8 cellular contexts compared by ENCODE assay signal in the genomic region with DNA sequence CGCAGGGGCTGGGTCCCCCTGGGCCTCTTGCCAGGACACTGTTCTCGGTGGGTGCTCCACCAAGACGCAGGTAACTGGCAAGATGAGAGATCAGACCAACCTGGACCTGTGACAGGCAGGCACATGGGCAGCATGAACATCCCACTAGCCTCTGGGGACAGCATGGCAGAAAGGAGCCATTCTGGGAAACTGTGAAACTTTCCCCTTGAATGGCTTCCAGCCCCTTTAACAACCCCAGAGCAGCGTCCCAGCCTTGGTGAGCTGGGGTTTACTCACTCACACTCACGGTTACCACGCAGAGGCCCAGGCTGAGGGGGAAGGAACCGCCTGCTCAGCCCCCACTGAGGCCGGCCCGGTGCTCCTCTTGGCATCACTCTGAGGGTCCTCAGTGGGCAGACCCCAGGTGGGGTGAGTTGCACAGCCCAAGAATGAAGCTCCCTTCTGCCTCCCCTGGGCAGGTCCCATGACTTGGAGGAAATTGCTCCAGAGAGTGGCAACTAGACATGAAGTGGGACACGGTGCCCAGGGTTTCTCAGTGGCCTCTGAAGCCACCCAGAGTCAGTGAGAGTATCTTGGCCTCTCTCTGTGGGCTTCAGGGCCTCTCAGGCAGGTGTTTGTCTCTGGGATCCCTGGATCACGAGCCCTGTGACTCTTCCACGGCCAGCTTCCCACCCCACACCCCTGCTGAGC. TPM values are rescaled to one million over a fixed set of nuclear protein-coding genes. Genes with fewer than 3 reads are reported as not detected.
A peak's percentile ranks its signal among the peaks of the same experiment; 100 is the strongest.
DNase-seq lines count a peak whose midpoint lies in the region; ATAC-seq and TF ChIP-seq lines count a peak whose summit lies in the region.

No MANE protein-coding gene starts in this region.

- in situ Hi-C loops in GM13977 (cut with MboI; ENCODE audit: low pct_unique_long_range_greater_than_20kb, low sequenced_read_pairs, unreplicated experiment), result no loop called here

- H3K27ac Mint-ChIP-seq in activated naive CD8-positive, alpha-beta T cell, result peak overlapping the region; percentile 75

- intact Hi-C loops in left ventricle myocardium superior (cut with micrococcal nuclease), result no loop called here

- H4K20me1 ChIP-seq in BLaER1, result no peaks in the 10 kb centered on the region

- H3K4me2 ChIP-seq in BLaER1, result peak overlapping the region; percentile 95

- H3K4me3 Mint-ChIP-seq in activated naive CD8-positive, alpha-beta T cell, result peak overlapping the region; percentile 44

- no peaks in the 10 kb centered on the region for H3K9me3 Mint-ChIP-seq in activated naive CD8-positive, alpha-beta T cell (ENCODE audit: low read depth)

- no peaks in the 10 kb centered on the region for H3K9me3 ChIP-seq in BLaER1

- TF ChIP-seq CTCF in GM13977 (IDR thresholded peaks at IDR 0.05; ENCODE audit: extremely low read depth, insufficient read depth, missing control alignments), result no peak

- peaks cover 97% of the 10 kb centered on the region for H3K4me1 ChIP-seq in BLaER1

- peaks cover 8% of the 10 kb centered on the region for H3K36me3 Mint-ChIP-seq in activated naive CD8-positive, alpha-beta T cell

- peak overlapping the region; percentile 76 for H3K9ac ChIP-seq in BLaER1

- H3K27ac ChIP-seq in BLaER1, result peak overlapping the region; percentile 93

- no peaks in the 10 kb centered on the region for H3K36me3 ChIP-seq in BLaER1

- H3K27me3 Mint-ChIP-seq in activated naive CD8-positive, alpha-beta T cell, result no peaks in the 10 kb centered on the region

- H3K27me3 ChIP-seq in BLaER1, result no peaks in the 10 kb centered on the region

- ATAC-seq in GM19035 (IDR thresholded peaks at IDR 0.05; ENCODE audit: unreplicated experiment) (peak; percentile 45), HG03108 (IDR thresholded peaks at IDR 0.05; ENCODE audit: unreplicated experiment) (peak; percentile 41), left ventricle myocardium superior (no peak)

- DNase-seq in GM13977 (ENCODE audit: low spot score), result no peak
- no peak for DNase-seq in left ventricle myocardium superior
- DNase-seq in OCI-M1 (lab: John Stamatoyannopoulos, UW), result no peak
- no peak for DNase-seq in NCI-H774 (lab: John Stamatoyannopoulos, UW)

- H3K4me1 Mint-ChIP-seq in activated naive CD8-positive, alpha-beta T cell (ENCODE audit: low read depth), result peaks cover 77% of the 10 kb centered on the region

- peak overlapping the region; percentile 34 for H3K4me3 ChIP-seq in BLaER1

RNA-seq across cellular contexts. Expression of gene SRP14, which starts 15.2 kb away (rescaled TPM):
- 235 TPM for total RNA-seq in left ventricle myocardium superior

RNA-seq across cellular contexts. Expression of gene BMF, which starts 54.5 kb away (rescaled TPM):
- 3.2 TPM for total RNA-seq in left ventricle myocardium superior
